8 cellular contexts compared by ENCODE assay signal in the genomic region with DNA sequence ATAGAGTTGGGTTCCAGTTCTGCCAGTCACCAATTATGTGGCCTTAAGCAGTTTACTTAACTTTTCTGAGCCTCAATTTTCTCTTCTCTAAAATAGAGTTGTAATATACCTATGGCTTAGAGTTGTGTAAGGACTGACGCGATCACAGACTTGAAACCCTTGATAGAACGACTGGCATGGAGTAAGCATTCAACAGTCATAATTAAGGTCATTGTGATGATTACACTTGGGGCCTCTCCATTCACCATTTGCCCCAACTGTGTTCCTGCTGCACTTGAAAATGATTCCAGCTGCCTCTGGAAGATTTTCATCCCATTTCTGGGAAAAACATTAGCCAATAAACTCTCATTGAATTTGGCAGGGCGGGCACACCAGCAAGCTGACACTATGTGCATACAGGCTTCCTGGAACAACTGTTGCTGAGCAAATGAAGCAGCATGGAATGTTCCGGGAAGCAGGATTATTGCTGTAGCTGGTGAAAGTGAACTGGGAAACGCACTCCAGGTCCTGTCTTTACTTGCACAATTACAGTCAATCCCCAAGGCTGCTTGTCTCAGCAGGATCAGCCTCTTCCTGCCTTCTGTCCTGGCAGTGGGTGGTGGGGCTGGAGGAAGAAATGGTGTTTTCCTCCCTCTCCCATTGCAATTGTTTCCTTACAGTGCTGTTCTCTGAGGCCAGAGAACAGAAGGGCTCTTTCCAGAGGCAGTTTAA. TPM values are rescaled to one million over a fixed set of nuclear protein-coding genes. Genes with fewer than 3 reads are reported as not detected.
A peak's percentile ranks its signal among the peaks of the same experiment; 100 is the strongest.
DNase-seq lines count a peak whose midpoint lies in the region; ATAC-seq and TF ChIP-seq lines count a peak whose summit lies in the region.

No MANE protein-coding gene starts in this region.

- intact Hi-C loops in activated naive CD4-positive, alpha-beta T cell treated with anti-CD3 and anti-CD28 coated beads for 36 hours (cut with micrococcal nuclease), result no loop called here
- intact Hi-C loops in transverse colon (cut with DNase I; ENCODE audit: low total_unique reads) (no loop called here), A673 (cut with micrococcal nuclease; ENCODE audit: unreplicated experiment) (no loop called here)

- no peak for ATAC-seq in central memory CD8-positive, alpha-beta T cell (replicated peaks; ENCODE audit: extremely low read depth, poor library complexity, severe bottlenecking)
- no peak for ATAC-seq in HG03175 (IDR thresholded peaks at IDR 0.05; ENCODE audit: unreplicated experiment)

- H3K36me3 ChIP-seq in transverse colon, result no peaks in the 10 kb centered on the region
- no peaks in the 10 kb centered on the region for H3K36me3 ChIP-seq in A673 (ENCODE audit: insufficient read depth, low read length, poor library complexity, severe bottlenecking)

- DNase-seq in activated naive CD4-positive, alpha-beta T cell treated with anti-CD3 and anti-CD28 coated beads for 36 hours, result no peak
- DNase-seq in activated naive CD4-positive, alpha-beta T cell treated with anti-CD3 and anti-CD28 coated beads, Interleukin-2, amount 50 U/mL, for 16 hours, result no peak
- DNase-seq in central memory CD8-positive, alpha-beta T cell (ENCODE audit: low spot score in 2 of 2), result no peak
- peak; percentile 76 for DNase-seq in medulla oblongata (ENCODE audit: extremely low spot score)
- DNase-seq in transverse colon, result peak; percentile 47
- DNase-seq in A673 (ENCODE audit: low spot score), result no peak
- no peak for DNase-seq in activated CD8-positive, alpha-beta memory T cell treated with anti-CD3 and anti-CD28 coated beads, Interleukin-2, amount 50 U/mL, for 48 hours

- no peaks in the 10 kb centered on the region for H3K9me3 ChIP-seq in transverse colon
- no peaks in the 10 kb centered on the region for H3K9me3 ChIP-seq in A673 (ENCODE audit: low read depth, low read length, poor library complexity, severe bottlenecking)

- H3K4me3 Mint-ChIP-seq in activated naive CD4-positive, alpha-beta T cell treated with anti-CD3 and anti-CD28 coated beads for 36 hours, result no peak overlapping the region
- H3K4me3 Mint-ChIP-seq in central memory CD8-positive, alpha-beta T cell, result peak overlapping the region; percentile 63

- H3K27me3 Mint-ChIP-seq in activated naive CD4-positive, alpha-beta T cell treated with anti-CD3 and anti-CD28 coated beads for 36 hours (ENCODE audit: low read depth), result no peaks in the 10 kb centered on the region
- H3K27me3 Mint-ChIP-seq in central memory CD8-positive, alpha-beta T cell, result no peaks in the 10 kb centered on the region

- no TSS peak for BruUV-seq in A673 (replicated peaks; lab: Mats Ljungman, UMichigan)

- peaks cover 23 to 82% (median 46%) of the 10 kb centered on the region in 4 donors for H3K4me1 ChIP-seq in transverse colon
- H3K4me1 ChIP-seq in A673 (ENCODE audit: insufficient read depth, low read length, poor library complexity, severe bottlenecking), result no peaks in the 10 kb centered on the region

- WGBS in transverse colon (ENCODE audit: low coverage in 1 of 2), 2 donors, result 20 to 55% methylated on average over 2 to 6 of the region's 6 CpGs

- in situ Hi-C loops in transverse colon (cut with MboI; ENCODE audit: low pct_ligation_motif_present in 1 of 4, low pct_unique_long_range_greater_than_20kb in 1 of 4, low sequenced_read_pairs in 3 of 4), result no loop called here

- no peaks in the 10 kb centered on the region for H3K9me3 Mint-ChIP-seq in activated naive CD4-positive, alpha-beta T cell treated with anti-CD3 and anti-CD28 coated beads for 36 hours
- no peaks in the 10 kb centered on the region for H3K9me3 Mint-ChIP-seq in central memory CD8-positive, alpha-beta T cell

- no peak overlapping the region for H3K4me3 ChIP-seq in transverse colon
- no peak overlapping the region for H3K4me3 ChIP-seq in A673 (ENCODE audit: low read depth, low read length, poor library complexity, severe bottlenecking)

- H3K27ac Mint-ChIP-seq in activated naive CD4-positive, alpha-beta T cell treated with anti-CD3 and anti-CD28 coated beads for 36 hours, result peak overlapping the region; percentile 98
- H3K27ac Mint-ChIP-seq in central memory CD8-positive, alpha-beta T cell (ENCODE audit: low read depth), result peak overlapping the region; percentile 99

- TF ChIP-seq CTCF in transverse colon (IDR thresholded peaks at IDR 0.05) (no peak), A673 (conservative IDR thresholded peaks at IDR 0.05; ENCODE audit: low read depth, low read length) (no peak)

- POLR2A ChIA-PET in A673 (lab: Charles Lee; ENCODE audit: low non-redundant PET), result no interaction called here

- CTCF ChIA-PET in activated naive CD4-positive, alpha-beta T cell treated with anti-CD3 and anti-CD28 coated beads for 36 hours (lab: Charles Lee), result interaction anchor here (1.0 to 2.0 kb wide), 7 partner anchors 8 to 147 kb away, joined by 3 to 7 read pairs (median 4); no protein-coding TSS in a partner anchor
- CTCF ChIA-PET in A673 (lab: Charles Lee), result no interaction called here

- peak overlapping the region; percentile 71 to 78 (median 74) for H3K27ac ChIP-seq in transverse colon
- H3K27ac ChIP-seq in A673 (ENCODE audit: low read depth, low read length, poor library complexity, severe bottlenecking), result no peak overlapping the region

- peaks cover 97% of the 10 kb centered on the region for H3K4me1 Mint-ChIP-seq in activated naive CD4-positive, alpha-beta T cell treated with anti-CD3 and anti-CD28 coated beads for 36 hours (ENCODE audit: low read depth)
- H3K4me1 Mint-ChIP-seq in central memory CD8-positive, alpha-beta T cell, result peaks cover 98% of the 10 kb centered on the region

- TF ChIP-seq POLR2A in transverse colon (IDR thresholded peaks at IDR 0.05), result no peak

- peak; percentile 93 for TF ChIP-seq EP300 in transverse colon (IDR thresholded peaks at IDR 0.05; ENCODE audit: low read depth)

- H3K36me3 Mint-ChIP-seq in activated naive CD4-positive, alpha-beta T cell treated with anti-CD3 and anti-CD28 coated beads for 36 hours (ENCODE audit: low read depth), result peaks cover 45% of the 10 kb centered on the region
- peaks cover 54% of the 10 kb centered on the region for H3K36me3 Mint-ChIP-seq in central memory CD8-positive, alpha-beta T cell (ENCODE audit: insufficient read depth)

- no peaks in the 10 kb centered on the region for H3K27me3 ChIP-seq in transverse colon
- H3K27me3 ChIP-seq in A673 (replicated peaks; ENCODE audit: insufficient read depth, low read depth, low read length, poor library complexity), result peaks cover 8% of the 10 kb centered on the region

RNA-seq across cellular contexts. Expression of a gene that starts 19.6 kb away (rescaled TPM):
- total RNA-seq in activated naive CD4-positive, alpha-beta T cell treated with anti-CD3 and anti-CD28 coated beads for 36 hours, result 100 to 1,000 TPM; 389 to 405 TPM
- total RNA-seq in transverse colon, result 100 to 1,000 TPM in 3 of 4 donors, 10 to 100 TPM in 1; 56.3 to 182 (median 114) TPM
- total RNA-seq in A673 (2021), result 13.1 and 15.9 TPM in 2 replicates

Comparison
In these comparisons a context has a peak if more than half of its experiments do, and no peak if none do; other contexts are left out.
1. DNase-seq: peak in medulla oblongata (single experiment) and transverse colon (single experiment); none in activated naive CD4-positive, alpha-beta T cell treated with anti-CD3 and anti-CD28 coated beads for 36 hours (single experiment), activated naive CD4-positive, alpha-beta T cell treated with anti-CD3 and anti-CD28 coated beads, Interleukin-2, amount 50 U/mL, for 16 hours (single experiment), central memory CD8-positive, alpha-beta T cell (0 of 2), A673 (single experiment) and activated CD8-positive, alpha-beta memory T cell treated with anti-CD3 and anti-CD28 coated beads, Interleukin-2, amount 50 U/mL, for 48 hours (single experiment).